1 cellular context compared by ENCODE assay signal in the genomic region with DNA sequence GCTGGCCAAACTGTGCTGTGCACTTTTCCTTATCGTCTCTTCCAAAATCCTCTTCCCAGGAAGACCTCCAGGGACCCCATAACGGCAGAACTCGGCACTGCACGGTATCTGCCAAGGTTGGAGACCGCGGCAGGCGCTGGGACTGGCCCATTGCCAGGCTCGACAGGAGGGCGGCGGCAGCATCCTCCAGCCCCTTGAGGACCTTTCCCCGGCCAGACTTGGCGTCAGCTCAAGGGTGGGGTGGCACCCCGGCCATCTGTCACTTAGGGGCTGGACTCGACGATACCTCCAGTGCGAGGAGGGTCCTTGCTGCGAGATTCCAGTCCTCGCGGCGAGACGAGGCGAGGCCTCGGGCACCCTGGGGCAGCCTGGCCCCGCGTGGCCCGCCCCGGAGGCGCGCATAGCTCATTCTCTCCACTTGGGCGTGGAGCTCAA.
A peak's percentile ranks its signal among the peaks of the same experiment; 100 is the strongest.
TF ChIP-seq lines count a peak whose summit lies in the region.

No MANE protein-coding gene starts in this region.

TF ChIP-seq in HepG2, 621 proteins besides CTCF, POLR2A, EP300 and RAD21 (continued from another document and continues in another):
- TF ChIP-seq NR1H2 (CRISPR knock-in tag; IDR thresholded peaks at IDR 0.05; ENCODE audit: borderline replicate concordance, low read depth): no peak
- TF ChIP-seq, protein P1, sequence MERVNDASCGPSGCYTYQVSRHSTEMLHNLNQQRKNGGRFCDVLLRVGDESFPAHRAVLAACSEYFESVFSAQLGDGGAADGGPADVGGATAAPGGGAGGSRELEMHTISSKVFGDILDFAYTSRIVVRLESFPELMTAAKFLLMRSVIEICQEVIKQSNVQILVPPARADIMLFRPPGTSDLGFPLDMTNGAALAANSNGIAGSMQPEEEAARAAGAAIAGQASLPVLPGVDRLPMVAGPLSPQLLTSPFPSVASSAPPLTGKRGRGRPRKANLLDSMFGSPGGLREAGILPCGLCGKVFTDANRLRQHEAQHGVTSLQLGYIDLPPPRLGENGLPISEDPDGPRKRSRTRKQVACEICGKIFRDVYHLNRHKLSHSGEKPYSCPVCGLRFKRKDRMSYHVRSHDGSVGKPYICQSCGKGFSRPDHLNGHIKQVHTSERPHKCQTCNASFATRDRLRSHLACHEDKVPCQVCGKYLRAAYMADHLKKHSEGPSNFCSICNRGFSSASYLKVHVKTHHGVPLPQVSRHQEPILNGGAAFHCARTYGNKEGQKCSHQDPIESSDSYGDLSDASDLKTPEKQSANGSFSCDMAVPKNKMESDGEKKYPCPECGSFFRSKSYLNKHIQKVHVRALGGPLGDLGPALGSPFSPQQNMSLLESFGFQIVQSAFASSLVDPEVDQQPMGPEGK (CRISPR knock-in tag; IDR thresholded peaks at IDR 0.05): 0 out of 2 replicates have a peak, but pooled peaks have one; percentile 33
- 0 out of 2 replicates have a peak, but pooled peaks have one; percentile 35 for TF ChIP-seq ZNF776 (CRISPR knock-in tag; IDR thresholded peaks at IDR 0.05)
- TF ChIP-seq SETDB1 (CRISPR knock-in tag; IDR thresholded peaks at IDR 0.05; ENCODE audit: borderline replicate concordance): no peak
- 0 out of 2 replicates have a peak, but pooled peaks have one; percentile 49 for TF ChIP-seq ZNF333 (CRISPR knock-in tag; IDR thresholded peaks at IDR 0.05; ENCODE audit: borderline replicate concordance)
- TF ChIP-seq, protein P2, sequence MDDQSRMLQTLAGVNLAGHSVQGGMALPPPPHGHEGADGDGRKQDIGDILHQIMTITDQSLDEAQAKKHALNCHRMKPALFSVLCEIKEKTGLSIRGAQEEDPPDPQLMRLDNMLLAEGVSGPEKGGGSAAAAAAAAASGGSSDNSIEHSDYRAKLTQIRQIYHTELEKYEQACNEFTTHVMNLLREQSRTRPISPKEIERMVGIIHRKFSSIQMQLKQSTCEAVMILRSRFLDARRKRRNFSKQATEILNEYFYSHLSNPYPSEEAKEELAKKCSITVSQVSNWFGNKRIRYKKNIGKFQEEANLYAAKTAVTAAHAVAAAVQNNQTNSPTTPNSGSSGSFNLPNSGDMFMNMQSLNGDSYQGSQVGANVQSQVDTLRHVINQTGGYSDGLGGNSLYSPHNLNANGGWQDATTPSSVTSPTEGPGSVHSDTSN (CRISPR knock-in tag; IDR thresholded peaks at IDR 0.05; ENCODE audit: borderline replicate concordance): no peak
- no peak for TF ChIP-seq TARDBP (CRISPR knock-in tag; IDR thresholded peaks at IDR 0.05)
- no peak for TF ChIP-seq FIP1L1 (IDR thresholded peaks at IDR 0.05; ENCODE audit: borderline replicate concordance, insufficient read depth, low read depth, low read length)
- TF ChIP-seq ZBTB42 (CRISPR knock-in tag; IDR thresholded peaks at IDR 0.05): 0 out of 2 replicates have a peak, but pooled peaks have one; percentile 28
- TF ChIP-seq, protein P3, sequence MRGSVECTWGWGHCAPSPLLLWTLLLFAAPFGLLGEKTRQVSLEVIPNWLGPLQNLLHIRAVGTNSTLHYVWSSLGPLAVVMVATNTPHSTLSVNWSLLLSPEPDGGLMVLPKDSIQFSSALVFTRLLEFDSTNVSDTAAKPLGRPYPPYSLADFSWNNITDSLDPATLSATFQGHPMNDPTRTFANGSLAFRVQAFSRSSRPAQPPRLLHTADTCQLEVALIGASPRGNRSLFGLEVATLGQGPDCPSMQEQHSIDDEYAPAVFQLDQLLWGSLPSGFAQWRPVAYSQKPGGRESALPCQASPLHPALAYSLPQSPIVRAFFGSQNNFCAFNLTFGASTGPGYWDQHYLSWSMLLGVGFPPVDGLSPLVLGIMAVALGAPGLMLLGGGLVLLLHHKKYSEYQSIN (CRISPR knock-in tag; IDR thresholded peaks at IDR 0.05; ENCODE audit: borderline replicate concordance): no peak
- TF ChIP-seq SRY (CRISPR knock-in tag; IDR thresholded peaks at IDR 0.05): no peak
- TF ChIP-seq MTA1 (CRISPR knock-in tag; IDR thresholded peaks at IDR 0.05; ENCODE audit: borderline replicate concordance): no peak
- TF ChIP-seq ZNF34 (CRISPR knock-in tag; IDR thresholded peaks at IDR 0.05; ENCODE audit: borderline replicate concordance): no peak
- TF ChIP-seq HNRNPL (IDR thresholded peaks at IDR 0.05; ENCODE audit: low read depth, low read length): no peak
- TF ChIP-seq GABPB1 (CRISPR knock-in tag; IDR thresholded peaks at IDR 0.05): no peak
- TF ChIP-seq ADNP (CRISPR knock-in tag; IDR thresholded peaks at IDR 0.05): no peak
- TF ChIP-seq SMYD3 (CRISPR knock-in tag; IDR thresholded peaks at IDR 0.05): no peak
- TF ChIP-seq RFXANK (CRISPR knock-in tag; IDR thresholded peaks at IDR 0.05): no peak
- no peak for TF ChIP-seq ZNF724P (CRISPR knock-in tag; IDR thresholded peaks at IDR 0.05; ENCODE audit: borderline replicate concordance)
- TF ChIP-seq, protein P4, sequence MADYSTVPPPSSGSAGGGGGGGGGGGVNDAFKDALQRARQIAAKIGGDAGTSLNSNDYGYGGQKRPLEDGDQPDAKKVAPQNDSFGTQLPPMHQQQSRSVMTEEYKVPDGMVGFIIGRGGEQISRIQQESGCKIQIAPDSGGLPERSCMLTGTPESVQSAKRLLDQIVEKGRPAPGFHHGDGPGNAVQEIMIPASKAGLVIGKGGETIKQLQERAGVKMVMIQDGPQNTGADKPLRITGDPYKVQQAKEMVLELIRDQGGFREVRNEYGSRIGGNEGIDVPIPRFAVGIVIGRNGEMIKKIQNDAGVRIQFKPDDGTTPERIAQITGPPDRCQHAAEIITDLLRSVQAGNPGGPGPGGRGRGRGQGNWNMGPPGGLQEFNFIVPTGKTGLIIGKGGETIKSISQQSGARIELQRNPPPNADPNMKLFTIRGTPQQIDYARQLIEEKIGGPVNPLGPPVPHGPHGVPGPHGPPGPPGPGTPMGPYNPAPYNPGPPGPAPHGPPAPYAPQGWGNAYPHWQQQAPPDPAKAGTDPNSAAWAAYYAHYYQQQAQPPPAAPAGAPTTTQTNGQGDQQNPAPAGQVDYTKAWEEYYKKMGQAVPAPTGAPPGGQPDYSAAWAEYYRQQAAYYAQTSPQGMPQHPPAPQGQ (CRISPR knock-in tag; IDR thresholded peaks at IDR 0.05; ENCODE audit: borderline replicate concordance): no peak
- TF ChIP-seq ONECUT2 (CRISPR knock-in tag; IDR thresholded peaks at IDR 0.05): 0 out of 2 replicates have a peak, but pooled peaks have one; percentile 1
- TF ChIP-seq, protein P5, sequence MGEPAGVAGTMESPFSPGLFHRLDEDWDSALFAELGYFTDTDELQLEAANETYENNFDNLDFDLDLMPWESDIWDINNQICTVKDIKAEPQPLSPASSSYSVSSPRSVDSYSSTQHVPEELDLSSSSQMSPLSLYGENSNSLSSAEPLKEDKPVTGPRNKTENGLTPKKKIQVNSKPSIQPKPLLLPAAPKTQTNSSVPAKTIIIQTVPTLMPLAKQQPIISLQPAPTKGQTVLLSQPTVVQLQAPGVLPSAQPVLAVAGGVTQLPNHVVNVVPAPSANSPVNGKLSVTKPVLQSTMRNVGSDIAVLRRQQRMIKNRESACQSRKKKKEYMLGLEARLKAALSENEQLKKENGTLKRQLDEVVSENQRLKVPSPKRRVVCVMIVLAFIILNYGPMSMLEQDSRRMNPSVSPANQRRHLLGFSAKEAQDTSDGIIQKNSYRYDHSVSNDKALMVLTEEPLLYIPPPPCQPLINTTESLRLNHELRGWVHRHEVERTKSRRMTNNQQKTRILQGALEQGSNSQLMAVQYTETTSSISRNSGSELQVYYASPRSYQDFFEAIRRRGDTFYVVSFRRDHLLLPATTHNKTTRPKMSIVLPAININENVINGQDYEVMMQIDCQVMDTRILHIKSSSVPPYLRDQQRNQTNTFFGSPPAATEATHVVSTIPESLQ (CRISPR knock-in tag; conservative IDR thresholded peaks at IDR 0.05): no peak
- no peak for TF ChIP-seq SKI (IDR thresholded peaks at IDR 0.05; ENCODE audit: partially characterized antibody)
- TF ChIP-seq, protein P6, sequence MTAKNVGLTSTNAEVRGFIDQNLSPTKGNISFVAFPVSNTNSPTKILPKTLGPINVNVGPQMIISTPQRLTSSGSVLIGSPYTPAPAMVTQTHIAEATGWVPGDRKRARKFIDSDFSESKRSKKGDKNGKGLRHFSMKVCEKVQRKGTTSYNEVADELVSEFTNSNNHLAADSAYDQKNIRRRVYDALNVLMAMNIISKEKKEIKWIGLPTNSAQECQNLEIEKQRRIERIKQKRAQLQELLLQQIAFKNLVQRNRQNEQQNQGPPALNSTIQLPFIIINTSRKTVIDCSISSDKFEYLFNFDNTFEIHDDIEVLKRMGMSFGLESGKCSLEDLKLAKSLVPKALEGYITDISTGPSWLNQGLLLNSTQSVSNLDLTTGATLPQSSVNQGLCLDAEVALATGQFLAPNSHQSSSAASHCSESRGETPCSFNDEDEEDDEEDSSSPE (CRISPR knock-in tag; IDR thresholded peaks at IDR 0.05): 0 out of 2 replicates have a peak, but pooled peaks have one; percentile 4
- TF ChIP-seq HNRNPH1 (optimal IDR thresholded peaks at IDR 0.05; ENCODE audit: low read depth, low read length): no peak
- TF ChIP-seq KLF9 (CRISPR knock-in tag; IDR thresholded peaks at IDR 0.05; ENCODE audit: low read depth): 0 out of 2 replicates have a peak, but pooled peaks have one; percentile 22
- TF ChIP-seq, protein P7, sequence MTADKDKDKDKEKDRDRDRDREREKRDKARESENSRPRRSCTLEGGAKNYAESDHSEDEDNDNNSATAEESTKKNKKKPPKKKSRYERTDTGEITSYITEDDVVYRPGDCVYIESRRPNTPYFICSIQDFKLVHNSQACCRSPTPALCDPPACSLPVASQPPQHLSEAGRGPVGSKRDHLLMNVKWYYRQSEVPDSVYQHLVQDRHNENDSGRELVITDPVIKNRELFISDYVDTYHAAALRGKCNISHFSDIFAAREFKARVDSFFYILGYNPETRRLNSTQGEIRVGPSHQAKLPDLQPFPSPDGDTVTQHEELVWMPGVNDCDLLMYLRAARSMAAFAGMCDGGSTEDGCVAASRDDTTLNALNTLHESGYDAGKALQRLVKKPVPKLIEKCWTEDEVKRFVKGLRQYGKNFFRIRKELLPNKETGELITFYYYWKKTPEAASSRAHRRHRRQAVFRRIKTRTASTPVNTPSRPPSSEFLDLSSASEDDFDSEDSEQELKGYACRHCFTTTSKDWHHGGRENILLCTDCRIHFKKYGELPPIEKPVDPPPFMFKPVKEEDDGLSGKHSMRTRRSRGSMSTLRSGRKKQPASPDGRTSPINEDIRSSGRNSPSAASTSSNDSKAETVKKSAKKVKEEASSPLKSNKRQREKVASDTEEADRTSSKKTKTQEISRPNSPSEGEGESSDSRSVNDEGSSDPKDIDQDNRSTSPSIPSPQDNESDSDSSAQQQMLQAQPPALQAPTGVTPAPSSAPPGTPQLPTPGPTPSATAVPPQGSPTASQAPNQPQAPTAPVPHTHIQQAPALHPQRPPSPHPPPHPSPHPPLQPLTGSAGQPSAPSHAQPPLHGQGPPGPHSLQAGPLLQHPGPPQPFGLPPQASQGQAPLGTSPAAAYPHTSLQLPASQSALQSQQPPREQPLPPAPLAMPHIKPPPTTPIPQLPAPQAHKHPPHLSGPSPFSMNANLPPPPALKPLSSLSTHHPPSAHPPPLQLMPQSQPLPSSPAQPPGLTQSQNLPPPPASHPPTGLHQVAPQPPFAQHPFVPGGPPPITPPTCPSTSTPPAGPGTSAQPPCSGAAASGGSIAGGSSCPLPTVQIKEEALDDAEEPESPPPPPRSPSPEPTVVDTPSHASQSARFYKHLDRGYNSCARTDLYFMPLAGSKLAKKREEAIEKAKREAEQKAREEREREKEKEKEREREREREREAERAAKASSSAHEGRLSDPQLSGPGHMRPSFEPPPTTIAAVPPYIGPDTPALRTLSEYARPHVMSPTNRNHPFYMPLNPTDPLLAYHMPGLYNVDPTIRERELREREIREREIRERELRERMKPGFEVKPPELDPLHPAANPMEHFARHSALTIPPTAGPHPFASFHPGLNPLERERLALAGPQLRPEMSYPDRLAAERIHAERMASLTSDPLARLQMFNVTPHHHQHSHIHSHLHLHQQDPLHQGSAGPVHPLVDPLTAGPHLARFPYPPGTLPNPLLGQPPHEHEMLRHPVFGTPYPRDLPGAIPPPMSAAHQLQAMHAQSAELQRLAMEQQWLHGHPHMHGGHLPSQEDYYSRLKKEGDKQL (CRISPR knock-in tag; IDR thresholded peaks at IDR 0.05; ENCODE audit: low read depth): no peak
- TF ChIP-seq, protein P8, sequence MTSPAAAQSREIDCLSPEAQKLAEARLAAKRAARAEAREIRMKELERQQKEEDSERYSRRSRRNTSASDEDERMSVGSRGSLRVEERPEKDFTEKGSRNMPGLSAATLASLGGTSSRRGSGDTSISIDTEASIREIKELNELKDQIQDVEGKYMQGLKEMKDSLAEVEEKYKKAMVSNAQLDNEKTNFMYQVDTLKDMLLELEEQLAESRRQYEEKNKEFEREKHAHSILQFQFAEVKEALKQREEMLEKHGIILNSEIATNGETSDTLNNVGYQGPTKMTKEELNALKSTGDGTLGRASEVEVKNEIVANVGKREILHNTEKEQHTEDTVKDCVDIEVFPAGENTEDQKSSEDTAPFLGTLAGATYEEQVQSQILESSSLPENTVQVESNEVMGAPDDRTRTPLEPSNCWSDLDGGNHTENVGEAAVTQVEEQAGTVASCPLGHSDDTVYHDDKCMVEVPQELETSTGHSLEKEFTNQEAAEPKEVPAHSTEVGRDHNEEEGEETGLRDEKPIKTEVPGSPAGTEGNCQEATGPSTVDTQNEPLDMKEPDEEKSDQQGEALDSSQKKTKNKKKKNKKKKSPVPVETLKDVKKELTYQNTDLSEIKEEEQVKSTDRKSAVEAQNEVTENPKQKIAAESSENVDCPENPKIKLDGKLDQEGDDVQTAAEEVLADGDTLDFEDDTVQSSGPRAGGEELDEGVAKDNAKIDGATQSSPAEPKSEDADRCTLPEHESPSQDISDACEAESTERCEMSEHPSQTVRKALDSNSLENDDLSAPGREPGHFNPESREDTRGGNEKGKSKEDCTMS (CRISPR knock-in tag; conservative IDR thresholded peaks at IDR 0.05): no peak
